Comparison of ENCODE assay signal across 12 cellular contexts in the genomic region with DNA sequence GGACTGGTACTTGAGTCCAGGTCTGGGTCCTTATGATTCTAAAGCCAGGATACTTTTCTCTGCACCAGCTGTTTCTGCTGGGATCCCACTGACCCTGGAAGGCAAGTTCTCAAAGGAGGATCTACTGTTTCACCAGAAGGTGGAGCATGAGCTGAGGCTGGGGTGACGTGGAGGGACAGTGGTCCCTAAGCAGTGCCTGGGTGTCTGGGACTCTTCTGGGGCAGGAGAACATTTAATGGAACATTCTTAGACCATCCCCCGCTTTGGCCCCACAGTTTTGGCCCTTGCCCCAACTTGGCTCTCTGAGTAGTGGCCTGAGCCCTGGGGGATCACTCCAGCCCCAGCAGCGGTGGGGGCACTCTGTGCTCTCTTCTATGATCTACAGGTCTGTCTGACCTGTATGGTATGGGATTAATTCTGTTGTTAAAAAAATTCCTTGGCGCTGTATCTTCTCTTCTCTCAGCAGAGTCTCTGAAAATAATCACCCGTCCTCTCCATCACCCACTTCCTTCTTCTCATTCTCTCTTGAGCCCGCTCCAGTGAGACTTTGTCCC.
A peak's percentile ranks its signal among the peaks of the same experiment; 100 is the strongest.
DNase-seq lines count a peak whose midpoint lies in the region; ATAC-seq and TF ChIP-seq lines count a peak whose summit lies in the region.
"Had no signal": no experiment of that assay in that cellular context is flagged by ENCODE, and none has a peak within 500 bp of the region (broad histone marks: within the 10 kb centered on the region; RNA-seq: fewer than 3 reads in every experiment).

No MANE protein-coding gene starts in this region.

- H3K4me3 ChIP-seq in Karpas-422 (ENCODE audit: low read length), result no peak overlapping the region
- H3K4me3 ChIP-seq in neuronal stem cell (ENCODE audit: low read length in 2 of 2), result no peak overlapping the region
- H3K4me3 ChIP-seq: body of pancreas had no signal

- no peak overlapping the region for H2BK120ac ChIP-seq in neuronal stem cell (ENCODE audit: low read depth, low read length)

- H3K14ac ChIP-seq in neuronal stem cell (ENCODE audit: low read length), result no peak overlapping the region

- H3K36me3 ChIP-seq in Karpas-422 (ENCODE audit: insufficient read depth, low read length) (no peaks in the 10 kb centered on the region), neuronal stem cell (replicated peaks in 1 of 2; ENCODE audit: control insufficient read depth in 2 of 2, insufficient read depth in 2 of 2, low read length in 2 of 2) (no peaks in the 10 kb centered on the region)

- H2AFZ ChIP-seq in Karpas-422 (ENCODE audit: low read length) (no peak overlapping the region), neuronal stem cell (ENCODE audit: low read length) (no peak overlapping the region)

- POLR2A ChIA-PET in WTC11 (lab: Charles Lee), result no interaction called here

- TF ChIP-seq CTCF in WTC11 (IDR thresholded peaks at IDR 0.05), result no peak

- H3K4me1 Mint-ChIP-seq in WTC11, result no peaks in the 10 kb centered on the region

- no peak overlapping the region for H4K8ac ChIP-seq in neuronal stem cell (ENCODE audit: low read depth, low read length)

- H3K18ac ChIP-seq in neuronal stem cell (ENCODE audit: low read length), result peak overlapping the region; percentile 15

- H3K9me3 Mint-ChIP-seq in WTC11, result no peaks in the 10 kb centered on the region

- DNase-seq in NCI-H1092 treated with DMSO at 0.1 percent for 48 hours (lab: John Stamatoyannopoulos, UW) (peak; percentile 50), NCI-H1092 (lab: John Stamatoyannopoulos, UW) (no peak), Karpas-422 (peak; percentile 59), WTC11 (ENCODE audit: low spot score) (peak; percentile 50), neuronal stem cell (ENCODE audit: low spot score) (no peak), ecto neural progenitor cell (ENCODE audit: low spot score) (no peak), EL (no peak)
- DNase-seq: body of pancreas; naive B cell; stimulated activated CD4-positive, alpha-beta T cell treated with anti-CD3 and anti-CD28 coated beads, Interleukin-1b, Interleukin-23, amount 100 ng/mL, for 48 hours had no signal

- H3K4me1 ChIP-seq in Karpas-422 (ENCODE audit: low read length), result no peaks in the 10 kb centered on the region
- peaks cover 0 to 3% of the 10 kb centered on the region in 2 donors for H3K4me1 ChIP-seq in neuronal stem cell (ENCODE audit: control insufficient read depth in 2 of 2, insufficient read depth in 1 of 2, low read depth in 1 of 2, low read length in 2 of 2)
- H3K4me1 ChIP-seq: body of pancreas had no signal

- H3K23ac ChIP-seq in neuronal stem cell (ENCODE audit: low read depth, low read length, poor library complexity), result no peak overlapping the region

- H4K20me1 ChIP-seq in Karpas-422 (ENCODE audit: insufficient read depth, low read depth, low read length), result no peaks in the 10 kb centered on the region

- CTCF ChIA-PET in WTC11 (lab: Charles Lee), result interaction anchor here (0.5 to 4.6 kb wide), 30 partner anchors 9 to 943 kb away, joined by 3 to 38 read pairs (median 3); partner anchors contain the start of genes EVA1B, OSCP1 and SH3D21

- no peaks in the 10 kb centered on the region for H3K79me1 ChIP-seq in neuronal stem cell (ENCODE audit: low read depth, low read length)

- no peaks in the 10 kb centered on the region for H3K27me3 ChIP-seq in Karpas-422 (ENCODE audit: low read length)
- peaks cover 0 to 3% (median 0%) of the 10 kb centered on the region in 3 experiments for H3K27me3 ChIP-seq in neuronal stem cell (ENCODE audit: control insufficient read depth in 3 of 3, insufficient read depth in 3 of 3, low read depth in 1 of 3, low read length in 3 of 3)
- H3K27me3 ChIP-seq: body of pancreas had no signal

- H3K9me3 ChIP-seq in Karpas-422 (ENCODE audit: low read length) (no peaks in the 10 kb centered on the region), neuronal stem cell (replicated peaks in 1 of 2; ENCODE audit: control insufficient read depth in 2 of 2, insufficient read depth in 1 of 2, low read depth in 1 of 2, low read length in 2 of 2) (no peaks in the 10 kb centered on the region)
- H3K9me3 ChIP-seq: body of pancreas had no signal

- ATAC-seq in WTC11 (peak; percentile 96), HG02973 (IDR thresholded peaks at IDR 0.05; ENCODE audit: unreplicated experiment) (no peak)
- ATAC-seq: body of pancreas, Right ventricle myocardium inferior had no signal

- no peak overlapping the region for H3K4ac ChIP-seq in neuronal stem cell (ENCODE audit: low read length)

- H2BK15ac ChIP-seq in neuronal stem cell (ENCODE audit: low read length), result no peak overlapping the region

- no peak overlapping the region for H3K4me3 Mint-ChIP-seq in WTC11
- H3K4me3 Mint-ChIP-seq: naive B cell had no signal

- no peak overlapping the region for H3K4me2 ChIP-seq in Karpas-422 (ENCODE audit: low read depth, low read length, poor library complexity, severe bottlenecking)
- no peak overlapping the region for H3K4me2 ChIP-seq in neuronal stem cell (ENCODE audit: insufficient read depth, low read length, poor library complexity, severe bottlenecking)

- H3K9ac ChIP-seq in Karpas-422 (ENCODE audit: low read length) (no peak overlapping the region), neuronal stem cell (ENCODE audit: low read depth, low read length, poor library complexity) (no peak overlapping the region)

- no peak overlapping the region for H3K27ac Mint-ChIP-seq in WTC11

- H2AK5ac ChIP-seq in neuronal stem cell (ENCODE audit: low read depth, low read length), result no peak overlapping the region

- no peak overlapping the region for H3K27ac ChIP-seq in Karpas-422 (ENCODE audit: low read length)
- H3K27ac ChIP-seq in neuronal stem cell (replicated peaks; ENCODE audit: low read length), result no peak overlapping the region
- H3K27ac ChIP-seq: body of pancreas had no signal

- WGBS in neuronal stem cell (ENCODE audit: extremely low coverage in 2 of 2, insufficient read length in 2 of 2, insufficient replicate concordance in 1 of 2), 2 donors, result no CpG with 5 or more reads among the region's 6 CpGs

- H4K91ac ChIP-seq in neuronal stem cell (ENCODE audit: low read depth, low read length, poor library complexity), result peak overlapping the region; percentile 69

- H3K36me3 Mint-ChIP-seq in WTC11, result no peaks in the 10 kb centered on the region
- H3K36me3 Mint-ChIP-seq: naive B cell had no signal

- no peaks in the 10 kb centered on the region for H3K79me2 ChIP-seq in Karpas-422 (ENCODE audit: low read length)

- H2BK12ac ChIP-seq in neuronal stem cell (ENCODE audit: low read length), result no peak overlapping the region

- no peak overlapping the region for H2BK5ac ChIP-seq in neuronal stem cell (ENCODE audit: low read length)

- no peaks in the 10 kb centered on the region for H3K9me2 ChIP-seq in Karpas-422 (replicated peaks; ENCODE audit: insufficient read depth, low read length)

- H3K27me3 Mint-ChIP-seq in WTC11 (ENCODE audit: low read depth), result peaks cover 12% of the 10 kb centered on the region

TF ChIP-seq in WTC11, 78 proteins besides CTCF, POLR2A, EP300 and RAD21 (continues in another document):
- TF ChIP-seq RELA (CRISPR knock-in tag; IDR thresholded peaks at IDR 0.05; ENCODE audit: borderline replicate concordance) (no peak), JUN (CRISPR knock-in tag; IDR thresholded peaks at IDR 0.05) (no peak), KAT7 (CRISPR knock-in tag; IDR thresholded peaks at IDR 0.05; ENCODE audit: borderline replicate concordance) (no peak), TCF7 (CRISPR knock-in tag; IDR thresholded peaks at IDR 0.05; ENCODE audit: low read depth) (no peak), SP1 (CRISPR knock-in tag; conservative IDR thresholded peaks at IDR 0.05) (no peak), ZNF423 (CRISPR knock-in tag; IDR thresholded peaks at IDR 0.05) (no peak), IRF2 (CRISPR knock-in tag; IDR thresholded peaks at IDR 0.05; ENCODE audit: borderline replicate concordance, low read depth) (no peak), ZNF416 (CRISPR knock-in tag; IDR thresholded peaks at IDR 0.05) (no peak), GABPB1 (CRISPR knock-in tag; IDR thresholded peaks at IDR 0.05) (no peak)
- TF ChIP-seq, protein P1, sequence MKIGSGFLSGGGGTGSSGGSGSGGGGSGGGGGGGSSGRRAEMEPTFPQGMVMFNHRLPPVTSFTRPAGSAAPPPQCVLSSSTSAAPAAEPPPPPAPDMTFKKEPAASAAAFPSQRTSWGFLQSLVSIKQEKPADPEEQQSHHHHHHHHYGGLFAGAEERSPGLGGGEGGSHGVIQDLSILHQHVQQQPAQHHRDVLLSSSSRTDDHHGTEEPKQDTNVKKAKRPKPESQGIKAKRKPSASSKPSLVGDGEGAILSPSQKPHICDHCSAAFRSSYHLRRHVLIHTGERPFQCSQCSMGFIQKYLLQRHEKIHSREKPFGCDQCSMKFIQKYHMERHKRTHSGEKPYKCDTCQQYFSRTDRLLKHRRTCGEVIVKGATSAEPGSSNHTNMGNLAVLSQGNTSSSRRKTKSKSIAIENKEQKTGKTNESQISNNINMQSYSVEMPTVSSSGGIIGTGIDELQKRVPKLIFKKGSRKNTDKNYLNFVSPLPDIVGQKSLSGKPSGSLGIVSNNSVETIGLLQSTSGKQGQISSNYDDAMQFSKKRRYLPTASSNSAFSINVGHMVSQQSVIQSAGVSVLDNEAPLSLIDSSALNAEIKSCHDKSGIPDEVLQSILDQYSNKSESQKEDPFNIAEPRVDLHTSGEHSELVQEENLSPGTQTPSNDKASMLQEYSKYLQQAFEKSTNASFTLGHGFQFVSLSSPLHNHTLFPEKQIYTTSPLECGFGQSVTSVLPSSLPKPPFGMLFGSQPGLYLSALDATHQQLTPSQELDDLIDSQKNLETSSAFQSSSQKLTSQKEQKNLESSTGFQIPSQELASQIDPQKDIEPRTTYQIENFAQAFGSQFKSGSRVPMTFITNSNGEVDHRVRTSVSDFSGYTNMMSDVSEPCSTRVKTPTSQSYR (CRISPR knock-in tag; IDR thresholded peaks at IDR 0.05), result no peak
- TF ChIP-seq, protein P2, sequence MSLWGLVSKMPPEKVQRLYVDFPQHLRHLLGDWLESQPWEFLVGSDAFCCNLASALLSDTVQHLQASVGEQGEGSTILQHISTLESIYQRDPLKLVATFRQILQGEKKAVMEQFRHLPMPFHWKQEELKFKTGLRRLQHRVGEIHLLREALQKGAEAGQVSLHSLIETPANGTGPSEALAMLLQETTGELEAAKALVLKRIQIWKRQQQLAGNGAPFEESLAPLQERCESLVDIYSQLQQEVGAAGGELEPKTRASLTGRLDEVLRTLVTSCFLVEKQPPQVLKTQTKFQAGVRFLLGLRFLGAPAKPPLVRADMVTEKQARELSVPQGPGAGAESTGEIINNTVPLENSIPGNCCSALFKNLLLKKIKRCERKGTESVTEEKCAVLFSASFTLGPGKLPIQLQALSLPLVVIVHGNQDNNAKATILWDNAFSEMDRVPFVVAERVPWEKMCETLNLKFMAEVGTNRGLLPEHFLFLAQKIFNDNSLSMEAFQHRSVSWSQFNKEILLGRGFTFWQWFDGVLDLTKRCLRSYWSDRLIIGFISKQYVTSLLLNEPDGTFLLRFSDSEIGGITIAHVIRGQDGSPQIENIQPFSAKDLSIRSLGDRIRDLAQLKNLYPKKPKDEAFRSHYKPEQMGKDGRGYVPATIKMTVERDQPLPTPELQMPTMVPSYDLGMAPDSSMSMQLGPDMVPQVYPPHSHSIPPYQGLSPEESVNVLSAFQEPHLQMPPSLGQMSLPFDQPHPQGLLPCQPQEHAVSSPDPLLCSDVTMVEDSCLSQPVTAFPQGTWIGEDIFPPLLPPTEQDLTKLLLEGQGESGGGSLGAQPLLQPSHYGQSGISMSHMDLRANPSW (CRISPR knock-in tag; conservative IDR thresholded peaks at IDR 0.05; ENCODE audit: low read depth), result no peak

Comparison
In these comparisons a context has a peak if more than half of its experiments do, and no peak if none do; other contexts are left out.
1. DNase-seq: peak in NCI-H1092 treated with DMSO at 0.1 percent for 48 hours (single experiment), Karpas-422 (single experiment) and WTC11 (single experiment); none in NCI-H1092 (single experiment), neuronal stem cell (single experiment), ecto neural progenitor cell (single experiment) and EL (single experiment).